16 cellular contexts compared by ENCODE assay signal in the genomic region with DNA sequence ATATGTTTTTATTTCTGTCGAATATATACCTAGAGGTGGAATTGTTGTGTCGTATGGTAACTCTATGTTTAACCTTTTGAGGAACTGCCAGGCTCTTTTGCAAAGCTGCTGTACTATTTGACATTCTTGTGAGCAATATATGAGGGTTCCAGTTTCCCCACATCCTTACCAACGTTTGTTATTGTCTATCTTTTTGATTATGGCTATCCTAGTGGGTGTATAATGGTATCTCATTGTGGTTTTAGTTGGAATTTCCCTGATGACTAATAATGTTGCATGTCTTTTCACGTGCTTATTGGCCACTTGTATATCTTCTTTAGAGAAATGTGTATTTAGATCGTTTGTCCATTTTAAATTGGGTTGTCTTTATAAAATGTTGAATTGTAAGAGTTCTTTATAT. TPM values are rescaled to one million over a fixed set of nuclear protein-coding genes. Genes with fewer than 3 reads are reported as not detected.
A peak's percentile ranks its signal among the peaks of the same experiment; 100 is the strongest.
DNase-seq lines count a peak whose midpoint lies in the region; ATAC-seq, FAIRE-seq and TF ChIP-seq lines count a peak whose summit lies in the region.
"Had no signal": no experiment of that assay in that cellular context is flagged by ENCODE, and none has a peak within 500 bp of the region (broad histone marks: within the 10 kb centered on the region; RNA-seq: fewer than 3 reads in every experiment).

No MANE protein-coding gene starts in this region.

- H3K4me1 ChIP-seq in KMS-11 (ENCODE audit: low read depth, poor library complexity, severe bottlenecking), result peaks cover 64% of the 10 kb centered on the region
- H3K4me1 ChIP-seq in keratinocyte (ENCODE audit: control insufficient read depth, extremely low read depth, insufficient read depth, low read length), result no peaks in the 10 kb centered on the region
- H3K4me1 ChIP-seq: adrenal gland, BE2C had no signal

- in situ Hi-C loops in astrocyte of the cerebellum (cut with HindIII; ENCODE audit: low sequenced_read_pairs), result no loop called here

- H2AFZ ChIP-seq in KMS-11 (ENCODE audit: low read depth) (peak overlapping the region; percentile 32; the same call in 1 of the 2 replicates), keratinocyte (ENCODE audit: control insufficient read depth, low read length) (no peak overlapping the region)

- dilution Hi-C loops in keratinocyte (cut with MboI; ENCODE audit: extremely low pct_ligation_motif_present, low sequenced_read_pairs), result no loop called here

- no peaks in the 10 kb centered on the region for H3K9me3 ChIP-seq in keratinocyte (ENCODE audit: control insufficient read depth, low read depth, low read length)
- H3K9me3 ChIP-seq: adrenal gland, BE2C had no signal

- no peaks in the 10 kb centered on the region for H3K79me2 ChIP-seq in KMS-11 (ENCODE audit: insufficient read depth, low read depth)
- no peaks in the 10 kb centered on the region for H3K79me2 ChIP-seq in keratinocyte (ENCODE audit: control insufficient read depth, insufficient read depth, low read length)

- peak; percentile 41 for DNase-seq in CD1c-positive myeloid dendritic cell (ENCODE audit: extremely low spot score)
- DNase-seq in astrocyte of the cerebellum (ENCODE audit: low read depth), result peak; percentile 9
- DNase-seq in keratinocyte (ENCODE audit: low read depth, low spot score), result no peak
- DNase-seq in COR-L47 (lab: John Stamatoyannopoulos, UW), result no peak
- DNase-seq in retina, result no peak
- DNase-seq: adrenal gland; BE2C; dorsolateral prefrontal cortex; NCI-H1092 treated with DMSO at 0.1 percent for 48 hours; NCI-H446 treated with DMSO at 0.1 percent for 48 hours; stimulated activated CD4-positive, alpha-beta T cell treated with anti-CD3 and anti-CD28 coated beads, Interleukin-1b, Interleukin-23, amount 100 ng/mL, for 48 hours had no signal

- peak overlapping the region; percentile 98 for H3K27ac ChIP-seq in KMS-11
- H3K27ac ChIP-seq in keratinocyte (ENCODE audit: control insufficient read depth, insufficient read depth, low read length), result peak overlapping the region; percentile 32
- H3K27ac ChIP-seq: adrenal gland had no signal

- H3K4me3 ChIP-seq in KMS-11 (IDR thresholded peaks at IDR 0.05; ENCODE audit: insufficient read depth, low read depth, low read length) (no peak overlapping the region), astrocyte of the cerebellum (ENCODE audit: low read depth, low read length) (no peak overlapping the region), keratinocyte (ENCODE audit: control insufficient read depth in 2 of 3, extremely low read depth in 1 of 3, insufficient read depth in 2 of 3, low read depth in 1 of 3, low read length in 3 of 3) (no peak overlapping the region)
- H3K4me3 ChIP-seq: adrenal gland, dorsolateral prefrontal cortex had no signal

- H3K27me3 ChIP-seq in KMS-11 (ENCODE audit: insufficient read depth, low read depth), result no peaks in the 10 kb centered on the region
- no peaks in the 10 kb centered on the region for H3K27me3 ChIP-seq in keratinocyte (ENCODE audit: control insufficient read depth, extremely low read depth, insufficient read depth, low read length)
- H3K27me3 ChIP-seq: BE2C had no signal

- H3K4me2 ChIP-seq in KMS-11 (peak overlapping the region; percentile 88), keratinocyte (ENCODE audit: control insufficient read depth, extremely low read depth, insufficient read depth, low read depth, low read length) (no peak overlapping the region)

- no peaks in the 10 kb centered on the region for H3K9me1 ChIP-seq in keratinocyte (ENCODE audit: control insufficient read depth, extremely low read depth, insufficient read depth, low read length)

- no peak for TF ChIP-seq CTCF in KMS-11 (conservative IDR thresholded peaks at IDR 0.05; ENCODE audit: low read depth, low read length)
- TF ChIP-seq CTCF in astrocyte of the cerebellum (IDR thresholded peaks at IDR 0.05; ENCODE audit: low read depth, low read length, missing control alignments), result no peak
- no peak for TF ChIP-seq CTCF in keratinocyte (optimal IDR thresholded peaks at IDR 0.05 in 1 of 3, IDR thresholded peaks at IDR 0.05 in 1 of 3, conservative IDR thresholded peaks at IDR 0.05 in 1 of 3; ENCODE audit: extremely low read depth in 1 of 3, insufficient read depth in 2 of 3, low read length in 3 of 3)

- no peak for ATAC-seq in HG02885 (IDR thresholded peaks at IDR 0.05; ENCODE audit: poor library complexity, unreplicated experiment)
- ATAC-seq in esophagus mucosa, result no peak
- ATAC-seq: Panc1 had no signal

- FAIRE-seq in keratinocyte (lab: Jason Lieb, UNC), result no peak
- FAIRE-seq: H54 had no signal

- H3K9ac ChIP-seq in KMS-11 (peak overlapping the region; percentile 64; the same call in 1 of the 2 replicates), keratinocyte (ENCODE audit: control insufficient read depth, extremely low read depth, insufficient read depth, low read length) (no peak overlapping the region)

- H3K36me3 ChIP-seq in KMS-11 (ENCODE audit: insufficient read depth), result no peaks in the 10 kb centered on the region
- no peaks in the 10 kb centered on the region for H3K36me3 ChIP-seq in keratinocyte (ENCODE audit: control insufficient read depth in 2 of 2, extremely low read depth in 1 of 2, insufficient read depth in 2 of 2, low read length in 2 of 2)
- H3K36me3 ChIP-seq: adrenal gland, BE2C had no signal

- no peaks in the 10 kb centered on the region for H4K20me1 ChIP-seq in KMS-11 (ENCODE audit: insufficient read depth)
- H4K20me1 ChIP-seq in keratinocyte (ENCODE audit: control insufficient read depth, extremely low read depth, insufficient read depth, low read length), result no peaks in the 10 kb centered on the region

RNA-seq across cellular contexts. Expression of a gene that starts 24.5 kb away (rescaled TPM):
- 2.4 to 2.6 TPM (median 2.4 TPM) in 3 replicates for polyA plus RNA-seq in keratinocyte
- 1.3 TPM for polyA plus RNA-seq in keratinocyte (2011; ENCODE audit: low read depth)
- polyA plus RNA-seq in keratinocyte (2011; cell fraction: cytosol; rRNA removed), result 1.8 and 2.2 TPM in 2 replicates
- 1.1 and 1.3 TPM in 2 replicates for polyA plus RNA-seq in keratinocyte (2011; cell fraction: nucleus; rRNA removed)
- polyA plus RNA-seq in keratinocyte (2012; ENCODE audit: low replicate concordance), result 0.85 and 2.1 TPM in 2 replicates
- 2.1 to 3.5 TPM (median 3.3 TPM) in 3 replicates for polyA minus RNA-seq in keratinocyte
- polyA minus RNA-seq in keratinocyte (2011; cell fraction: cytosol; rRNA and poly(A)+ RNA removed), result 10.0 TPM
- 1.3 and 2.6 TPM in 2 replicates for polyA minus RNA-seq in keratinocyte (2011; cell fraction: nucleus; rRNA and poly(A)+ RNA removed)
- total RNA-seq in esophagus mucosa, result 0.88 TPM

Comparison
In these comparisons a context has a peak if more than half of its experiments do, and no peak if none do; other contexts are left out.
1. DNase-seq: peak in CD1c-positive myeloid dendritic cell (single experiment) and astrocyte of the cerebellum (single experiment); none in keratinocyte (single experiment), COR-L47 (single experiment) and retina (single experiment).